17 cellular contexts compared by ENCODE assay signal in genomic region chr4:113069212-113069892, GRCh38. TPM values are rescaled to one million over a fixed set of nuclear protein-coding genes. Genes with fewer than 3 reads are reported as not detected.
DNase-seq lines count a peak whose midpoint lies in the region; ATAC-seq and TF ChIP-seq lines count a peak whose summit lies in the region.
"Had no signal": no experiment of that assay in that cellular context is flagged by ENCODE, and none has a peak within 500 bp of the region (broad histone marks: within the 10 kb centered on the region; RNA-seq: fewer than 3 reads in every experiment).

No MANE protein-coding gene starts in this region.

- H3K4me2 ChIP-seq in mammary epithelial cell (ENCODE audit: insufficient read depth, low read depth, low read length), result no peak overlapping the region
- H3K4me2 ChIP-seq in mesenchymal stem cell (ENCODE audit: low read length, poor library complexity, severe bottlenecking), result no peak overlapping the region
- H3K4me2 ChIP-seq: neural progenitor cell had no signal

- no peak for ATAC-seq in GM21390 (IDR thresholded peaks at IDR 0.05; ENCODE audit: unreplicated experiment)
- ATAC-seq: activated T-cell treated with anti-CD3 and anti-CD28 coated beads, Interleukin-2, amount 50 U/mL, for 72 hours had no signal

- POLR2A ChIA-PET in HEK293 (lab: Yijun Ruan, JAX), result no interaction called here
- POLR2A ChIA-PET in CD4-positive, alpha-beta memory T cell (lab: Charles Lee; ENCODE audit: partially characterized antibody), result no interaction called here

- H3K4me3 Mint-ChIP-seq in CD4-positive, alpha-beta memory T cell, result no peak overlapping the region
- H3K4me3 Mint-ChIP-seq: activated T-cell treated with anti-CD3 and anti-CD28 coated beads, Interleukin-2, amount 50 U/mL, for 72 hours; CD4-positive, CD25-positive, alpha-beta regulatory T cell; neural progenitor cell had no signal

- H3K4ac ChIP-seq in mesenchymal stem cell (ENCODE audit: low read depth in 1 of 2, low read length in 2 of 2), result no peak overlapping the region

- H3K27me3 ChIP-seq in mammary epithelial cell (ENCODE audit: insufficient read depth, low read length) (peaks cover 2% of the 10 kb centered on the region), mesenchymal stem cell (ENCODE audit: control insufficient read depth in 1 of 2, insufficient read depth in 1 of 2, low read length in 2 of 2) (no peaks in the 10 kb centered on the region)
- no peaks in the 10 kb centered on the region for H3K27me3 ChIP-seq in CD4-positive, alpha-beta memory T cell (ENCODE audit: insufficient read depth, low read length)
- H3K27me3 ChIP-seq: neural progenitor cell, tibial artery had no signal

- no peak overlapping the region for H2BK120ac ChIP-seq in mesenchymal stem cell (ENCODE audit: low read depth, low read length)

- no peaks in the 10 kb centered on the region for H4K20me1 ChIP-seq in mammary epithelial cell (ENCODE audit: insufficient read depth, low read length)

- CTCF ChIA-PET in HEK293 (lab: Yijun Ruan, JAX), result interaction anchor here (0.6 kb wide), 1 partner anchor 276 kb away, joined by 3 read pairs; no protein-coding TSS in a partner anchor
- CTCF ChIA-PET in mammary epithelial cell (lab: Charles Lee; ENCODE audit: low non-redundant PET), result no interaction called here
- CTCF ChIA-PET in CD4-positive, alpha-beta memory T cell (lab: Charles Lee; ENCODE audit: partially characterized antibody), result no interaction called here

- in situ Hi-C loops in mammary epithelial cell (cut with MboI; ENCODE audit: low sequenced_read_pairs in 2 of 2), result no loop called here

- H2AFZ ChIP-seq in mammary epithelial cell (ENCODE audit: low read depth, low read length), result no peak overlapping the region
- no peak overlapping the region for H2AFZ ChIP-seq in mesenchymal stem cell (ENCODE audit: low read depth, low read length)
- H2AFZ ChIP-seq: neural progenitor cell had no signal

- no peak overlapping the region for H3K23ac ChIP-seq in mesenchymal stem cell (ENCODE audit: low read length in 2 of 2)

- WGBS in mammary epithelial cell (ENCODE audit: low coverage, missing lambda C conversion rate), result 60% methylated on average over 7 of the region's 7 CpGs
- WGBS in mesenchymal stem cell, result 93% methylated on average over 5 of the region's 7 CpGs

- H2BK15ac ChIP-seq in mesenchymal stem cell (ENCODE audit: low read depth, poor library complexity, severe bottlenecking), result no peak overlapping the region

- DNase-seq in NCI-H69 (lab: John Stamatoyannopoulos, UW) (peak; percentile 78), mammary epithelial cell (peak; percentile 26), mesenchymal stem cell (peak; percentile 69), inferior parietal cortex (ENCODE audit: extremely low spot score) (no peak)
- DNase-seq in activated CD8-positive, alpha-beta memory T cell treated with anti-CD3 and anti-CD28 coated beads, Interleukin-2, amount 50 U/mL, for 4 hours, result no peak
- DNase-seq in CD4-positive, alpha-beta memory T cell, result no peak
- DNase-seq: activated T-cell treated with anti-CD3 and anti-CD28 coated beads, Interleukin-2, amount 50 U/mL, for 72 hours; CD4-positive, CD25-positive, alpha-beta regulatory T cell; hippocampal formation; NCI-H146; stimulated activated CD4-positive, alpha-beta T cell treated with anti-CD3 and anti-CD28 coated beads, Interleukin-12 subunit alpha, Interleukin-12 subunit beta, amount 100 ng/mL, for 4 hours; T-helper 1 cell; tibial artery had no signal

- H3K4me3 ChIP-seq in HEK293 (ENCODE audit: low read depth, low read length) (no peak overlapping the region), mammary epithelial cell (replicated peaks in 1 of 3; ENCODE audit: insufficient read depth in 1 of 3, low read depth in 2 of 3, low read length in 3 of 3) (no peak overlapping the region), mesenchymal stem cell (ENCODE audit: insufficient read depth in 1 of 2, low read depth in 1 of 2, low read length in 2 of 2) (no peak overlapping the region)
- H3K4me3 ChIP-seq in CD4-positive, alpha-beta memory T cell (ENCODE audit: low read length in 2 of 2), result no peak overlapping the region
- H3K4me3 ChIP-seq: lung, neural progenitor cell, tibial artery had no signal

- H4K8ac ChIP-seq in mesenchymal stem cell (ENCODE audit: low read length), result no peak overlapping the region

- H3K4me1 Mint-ChIP-seq in CD4-positive, alpha-beta memory T cell, result no peaks in the 10 kb centered on the region
- H3K4me1 Mint-ChIP-seq: CD4-positive, CD25-positive, alpha-beta regulatory T cell had no signal

- no peak overlapping the region for H3K18ac ChIP-seq in mesenchymal stem cell (ENCODE audit: low read depth in 1 of 2, low read length in 2 of 2)

- H3K27ac Mint-ChIP-seq in CD4-positive, alpha-beta memory T cell, result no peak overlapping the region
- H3K27ac Mint-ChIP-seq: activated T-cell treated with anti-CD3 and anti-CD28 coated beads, Interleukin-2, amount 50 U/mL, for 72 hours; CD4-positive, CD25-positive, alpha-beta regulatory T cell; neural progenitor cell had no signal

- TF ChIP-seq CTCF in HEK293 (tag by site-specific recombination; IDR thresholded peaks at IDR 0.05) (no peak), mammary epithelial cell (conservative IDR thresholded peaks at IDR 0.05 in 1 of 2, IDR thresholded peaks at IDR 0.05 in 1 of 2; ENCODE audit: extremely low read depth in 1 of 2, insufficient read depth in 1 of 2, low read depth in 1 of 2, low read length in 2 of 2) (no peak)

- BruUV-seq in mammary epithelial cell (replicated peaks; lab: Mats Ljungman, UMichigan), result no TSS peak

- H3K36me3 Mint-ChIP-seq in CD4-positive, alpha-beta memory T cell, result no peaks in the 10 kb centered on the region
- H3K36me3 Mint-ChIP-seq: CD4-positive, CD25-positive, alpha-beta regulatory T cell had no signal

- no peak overlapping the region for H3K27ac ChIP-seq in HEK293 (ENCODE audit: extremely low read depth, low read depth, low read length)
- H3K27ac ChIP-seq in mammary epithelial cell (ENCODE audit: insufficient read depth, low read depth, low read length), result no peak overlapping the region
- no peak overlapping the region for H3K27ac ChIP-seq in mesenchymal stem cell (ENCODE audit: low read length, poor library complexity, severe bottlenecking)
- H3K27ac ChIP-seq in CD4-positive, alpha-beta memory T cell (ENCODE audit: low read depth, low read length), result no peak overlapping the region
- H3K27ac ChIP-seq: neural progenitor cell, tibial artery had no signal

- H3K27me3 Mint-ChIP-seq in CD4-positive, alpha-beta memory T cell, result peaks cover 0 to 5% of the 10 kb centered on the region in 2 donors
- H3K27me3 Mint-ChIP-seq: CD4-positive, CD25-positive, alpha-beta regulatory T cell had no signal

- no peak overlapping the region for H2AK5ac ChIP-seq in mesenchymal stem cell (ENCODE audit: low read length, severe bottlenecking)

- H3K9me3 ChIP-seq in HEK293 (ENCODE audit: control insufficient read depth, insufficient read depth, low read depth, low read length), result no peaks in the 10 kb centered on the region
- H3K9me3 ChIP-seq in mammary epithelial cell (replicated peaks; ENCODE audit: insufficient read depth, low read length), result no peaks in the 10 kb centered on the region
- no peaks in the 10 kb centered on the region for H3K9me3 ChIP-seq in mesenchymal stem cell (ENCODE audit: control insufficient read depth, low read length)
- H3K9me3 ChIP-seq in CD4-positive, alpha-beta memory T cell (ENCODE audit: control insufficient read depth in 1 of 2, low read length in 2 of 2), result no peaks in the 10 kb centered on the region
- H3K9me3 ChIP-seq: tibial artery had no signal

- no peak overlapping the region for H3K9ac ChIP-seq in mammary epithelial cell (ENCODE audit: insufficient read depth, low read length)
- H3K9ac ChIP-seq in mesenchymal stem cell (ENCODE audit: low read length), result no peak overlapping the region
- H3K9ac ChIP-seq: neural progenitor cell had no signal

- H3K9me3 Mint-ChIP-seq in CD4-positive, alpha-beta memory T cell, result peaks cover 0 to 3% (median 0%) of the 10 kb centered on the region in 8 donors
- H3K9me3 Mint-ChIP-seq: neural progenitor cell had no signal

- no peaks in the 10 kb centered on the region for H3K79me2 ChIP-seq in mammary epithelial cell (ENCODE audit: insufficient read depth, low read length)

- dilution Hi-C loops in mammary epithelial cell (cut with HindIII; ENCODE audit: low sequenced_read_pairs), result no loop called here

- H2BK12ac ChIP-seq in mesenchymal stem cell (ENCODE audit: low read length in 2 of 2), result no peak overlapping the region

- H3K36me3 ChIP-seq in HEK293 (ENCODE audit: control insufficient read depth in 2 of 2, insufficient read depth in 1 of 2, low read length in 2 of 2), result no peaks in the 10 kb centered on the region
- no peaks in the 10 kb centered on the region for H3K36me3 ChIP-seq in mammary epithelial cell (ENCODE audit: insufficient read depth, low read length)
- H3K36me3 ChIP-seq in mesenchymal stem cell (ENCODE audit: control insufficient read depth in 1 of 2, insufficient read depth in 2 of 2, low read depth in 1 of 2, low read length in 2 of 2), result no peaks in the 10 kb centered on the region
- H3K36me3 ChIP-seq in CD4-positive, alpha-beta memory T cell (ENCODE audit: insufficient read depth, low read length), result no peaks in the 10 kb centered on the region
- H3K36me3 ChIP-seq: tibial artery had no signal

- H3K79me1 ChIP-seq in mesenchymal stem cell (replicated peaks; ENCODE audit: low read length, poor library complexity, severe bottlenecking), result no peaks in the 10 kb centered on the region

- no peak overlapping the region for H3K14ac ChIP-seq in mesenchymal stem cell (ENCODE audit: low read length in 2 of 2)

- no peak overlapping the region for H4K91ac ChIP-seq in mesenchymal stem cell (ENCODE audit: low read length)

- intact Hi-C loops in mammary epithelial cell (cut with micrococcal nuclease), result no loop called here
- intact Hi-C loops in CD4-positive, alpha-beta memory T cell (cut with micrococcal nuclease), result no loop called here

- H3K4me1 ChIP-seq in HEK293 (ENCODE audit: control insufficient read depth, insufficient read depth, low read length), result no peaks in the 10 kb centered on the region; the same call in 1 of the 2 replicates
- no peaks in the 10 kb centered on the region for H3K4me1 ChIP-seq in mammary epithelial cell (ENCODE audit: insufficient read depth, low read length)
- H3K4me1 ChIP-seq in mesenchymal stem cell (ENCODE audit: control insufficient read depth, insufficient read depth, low read depth, low read length), result peaks cover under 1% of the 10 kb centered on the region
- no peaks in the 10 kb centered on the region for H3K4me1 ChIP-seq in CD4-positive, alpha-beta memory T cell (ENCODE audit: insufficient read depth, low read length)
- H3K4me1 ChIP-seq: tibial artery had no signal

- no peak overlapping the region for H2BK5ac ChIP-seq in mesenchymal stem cell (ENCODE audit: low read depth, low read length, poor library complexity, severe bottlenecking)

TF ChIP-seq in HEK293, 187 proteins besides CTCF, POLR2A, EP300 and RAD21 (continues in another document):
- TF ChIP-seq GLIS1 (tag by site-specific recombination; IDR thresholded peaks at IDR 0.05) (no peak), ZNF133 (tag by site-specific recombination; IDR thresholded peaks at IDR 0.05) (peak; percentile 80)

RNA-seq across cellular contexts. Expression of gene ANK2, which starts 19.9 kb away (rescaled TPM):
- total RNA-seq in mammary epithelial cell, result 10 to 100 TPM in 1 of 2 donors, 1 to 10 TPM in 1; 6.9 to 44.3 TPM
- 0.69 TPM for polyA plus RNA-seq in mammary epithelial cell
- polyA minus RNA-seq in mammary epithelial cell, result 24.1 TPM
- polyA plus RNA-seq in mesenchymal stem cell (2013, experiment 1 of 2), result 13.8 TPM
- polyA plus RNA-seq in mesenchymal stem cell (2013, experiment 2 of 2), result 13.4 TPM
- total RNA-seq in CD4-positive, alpha-beta memory T cell, result not detected
- not detected for polyA plus RNA-seq in CD4-positive, alpha-beta memory T cell
- total RNA-seq: CD4-positive, CD25-positive, alpha-beta regulatory T cell had no signal
- polyA plus RNA-seq: CD4-positive, CD25-positive, alpha-beta regulatory T cell had no signal

Comparison
In these comparisons a context has a peak if more than half of its experiments do, and no peak if none do; other contexts are left out.
1. DNase-seq: peak in NCI-H69 (single experiment), mammary epithelial cell (single experiment) and mesenchymal stem cell (single experiment); none in activated CD8-positive, alpha-beta memory T cell treated with anti-CD3 and anti-CD28 coated beads, Interleukin-2, amount 50 U/mL, for 4 hours (single experiment), inferior parietal cortex (single experiment) and CD4-positive, alpha-beta memory T cell (0 of 5).
2. RNA of gene ANK2, which starts 19.9 kb away (total RNA-seq): 6.9 to 44.3 TPM in mammary epithelial cell; not detected in CD4-positive, alpha-beta memory T cell; every median in the first group is over 4 times any median in the second.